In the genomic region with DNA sequence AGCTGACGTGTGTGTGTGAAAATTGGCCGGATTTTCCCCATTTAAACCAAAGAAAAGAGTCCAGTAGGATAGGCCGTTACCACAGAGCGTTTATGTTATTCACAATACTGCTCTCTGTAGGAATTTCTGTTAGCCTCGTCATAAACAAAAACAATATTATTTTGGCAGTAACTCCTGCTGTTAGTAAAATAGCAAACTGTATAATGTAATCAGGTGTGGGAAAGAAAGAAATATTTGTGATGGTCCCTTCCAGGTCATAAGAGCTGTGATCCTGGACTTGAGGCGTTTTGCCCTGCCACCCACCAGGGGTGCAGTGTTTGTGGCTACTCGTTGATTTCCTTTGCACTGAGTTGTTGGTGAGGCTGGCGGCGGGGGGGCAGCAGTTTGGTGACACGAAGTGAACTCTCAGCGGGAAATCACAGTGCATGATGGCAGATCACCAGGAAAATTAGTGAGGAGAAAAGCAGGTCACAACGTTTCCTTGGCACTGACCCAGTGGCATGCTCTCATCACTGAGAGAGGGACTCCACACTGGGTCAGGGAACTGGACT, we compare ENCODE assay signal across 8 cellular contexts. TPM values are rescaled to one million over a fixed set of nuclear protein-coding genes. Genes with fewer than 3 reads are reported as not detected.
A peak's percentile ranks its signal among the peaks of the same experiment; 100 is the strongest.
DNase-seq lines count a peak whose midpoint lies in the region; ATAC-seq and TF ChIP-seq lines count a peak whose summit lies in the region.

No MANE protein-coding gene starts in this region.

- DNase-seq in GM23338 (ENCODE audit: low spot score), result peak; percentile 34
- no peak for DNase-seq in Panc1 (ENCODE audit: low read depth, low spot score)
- DNase-seq in SJCRH30, result no peak
- DNase-seq in T-helper 9 cell, result no peak

- 0 out of 3 replicates have a peak, but pooled peaks cover 2% of the 10 kb centered on the region for H3K9me3 Mint-ChIP-seq in GM23338

- no peak overlapping the region for H2AFZ ChIP-seq in GM23338

- H3K79me2 ChIP-seq in GM23338 (replicated peaks; ENCODE audit: insufficient read depth), result peaks cover 6% of the 10 kb centered on the region; the same call in 1 of the 2 replicates

- peak overlapping the region; percentile 61 for H3K4me2 ChIP-seq in GM23338

- H3K4me1 ChIP-seq in GM23338 (ENCODE audit: insufficient read depth) (peaks cover 21% of the 10 kb centered on the region), Panc1 (ENCODE audit: control insufficient read depth, insufficient read depth, low read length) (peaks cover 49% of the 10 kb centered on the region), iPS-18a (ENCODE audit: control insufficient read depth, low read depth, low read length) (peaks cover 25% of the 10 kb centered on the region), SJCRH30 (0 out of 2 replicates have a peak, but pooled peaks cover 2% of the 10 kb centered on the region)

- 0 out of 2 replicates have a peak, but pooled peaks cover 4% of the 10 kb centered on the region for H3K9me2 ChIP-seq in GM23338 (ENCODE audit: insufficient read depth)

- no peak for ATAC-seq in GM23338
- ATAC-seq in Panc1, result no peak
- ATAC-seq in HG02642 (IDR thresholded peaks at IDR 0.05; ENCODE audit: poor library complexity, unreplicated experiment), result no peak
- no peak for ATAC-seq in HG03175 (IDR thresholded peaks at IDR 0.05; ENCODE audit: unreplicated experiment)

- H3K27me3 Mint-ChIP-seq in GM23338 (ENCODE audit: insufficient read depth, low read depth, poor library complexity), result peaks cover 13% of the 10 kb centered on the region

- intact Hi-C loops in Panc1 (cut with micrococcal nuclease; ENCODE audit: unreplicated experiment), result loop anchor here (1.0 to 2.0 kb wide), 2 partner anchors 135 to 171 kb away; no protein-coding TSS in a partner anchor

- H3K36me3 Mint-ChIP-seq in GM23338 (ENCODE audit: low read depth), result peaks cover 3% of the 10 kb centered on the region

- POLR2A ChIA-PET in Panc1 (lab: Charles Lee), result no interaction called here

- no TSS peak for BruUV-seq in Panc1 (replicated peaks; lab: Mats Ljungman, UMichigan)

- H3K27ac Mint-ChIP-seq in GM23338, result no peak overlapping the region

- peak overlapping the region; percentile 44 for H3K4me3 Mint-ChIP-seq in GM23338

- H3F3A ChIP-seq in GM23338 (replicated peaks; ENCODE audit: low read depth), result no peaks in the 10 kb centered on the region

- in situ Hi-C loops in Panc1 (cut with HindIII; ENCODE audit: low pct_unique_long_range_greater_than_20kb, low sequenced_read_pairs), result no loop called here

- no peak overlapping the region for H3K27ac ChIP-seq in GM23338 (ENCODE audit: low read depth)
- H3K27ac ChIP-seq in Panc1 (ENCODE audit: low read length), result peak overlapping the region; percentile 91
- H3K27ac ChIP-seq in iPS-18a (ENCODE audit: low read length), result no peak overlapping the region
- no peak overlapping the region for H3K27ac ChIP-seq in skin epidermis
- H3K27ac ChIP-seq in SJCRH30, result no peak overlapping the region

- CTCF ChIA-PET in Panc1 (lab: Charles Lee), result interaction anchor here (0.6 to 1.2 kb wide), 3 partner anchors 68 to 131 kb away, joined by 3 to 6 read pairs (median 4); no protein-coding TSS in a partner anchor

- H3K4me1 Mint-ChIP-seq in GM23338, result peaks cover 36% of the 10 kb centered on the region

- no peaks in the 10 kb centered on the region; the same call in 1 of the 2 replicates for H4K20me1 ChIP-seq in GM23338 (replicated peaks; ENCODE audit: insufficient read depth)

- H3K27me3 ChIP-seq in GM23338 (ENCODE audit: insufficient read depth) (peaks cover 6% of the 10 kb centered on the region; the same call in 1 of the 2 replicates), Panc1 (ENCODE audit: control insufficient read depth, insufficient read depth, low read length) (no peaks in the 10 kb centered on the region), iPS-18a (ENCODE audit: control insufficient read depth, insufficient read depth, low read length) (peaks cover 9% of the 10 kb centered on the region), SJCRH30 (no peaks in the 10 kb centered on the region)

- no peaks in the 10 kb centered on the region for H3K9me3 ChIP-seq in Panc1 (ENCODE audit: control insufficient read depth, insufficient read depth, low read depth, low read length)
- no peaks in the 10 kb centered on the region for H3K9me3 ChIP-seq in iPS-18a (ENCODE audit: control insufficient read depth, low read depth, low read length)
- H3K9me3 ChIP-seq in SJCRH30 (replicated peaks), result no peaks in the 10 kb centered on the region

- 0 out of 4 replicates have a peak, but pooled peaks of 1 of the 2 experiments have one; percentile 13 for TF ChIP-seq CTCF in GM23338 (conservative IDR thresholded peaks at IDR 0.05; ENCODE audit: low read depth in 2 of 2)
- peak; percentile 17 for TF ChIP-seq CTCF in Panc1 (IDR thresholded peaks at IDR 0.05)

- H3K4me3 ChIP-seq in GM23338 (peak overlapping the region; percentile 8; the same call in 1 of the 2 replicates), Panc1 (ENCODE audit: low read depth in 2 of 2, low read length in 2 of 2) (peak overlapping the region; percentile 78 to 96), iPS-18a (ENCODE audit: low read length) (peak overlapping the region; percentile 9), skin epidermis (peak overlapping the region in 4 of 7 experiments; percentile 7 to 19 (median 14)), SJCRH30 (no peak overlapping the region)

- no peak overlapping the region for H3K9ac ChIP-seq in iPS-18a (ENCODE audit: low read length)

- H3K36me3 ChIP-seq in GM23338 (ENCODE audit: insufficient read depth) (no peaks in the 10 kb centered on the region), Panc1 (ENCODE audit: control insufficient read depth, insufficient read depth, low read length) (0 out of 2 replicates have a peak, but pooled peaks cover 4% of the 10 kb centered on the region), iPS-18a (ENCODE audit: control insufficient read depth, low read depth, low read length) (no peaks in the 10 kb centered on the region), SJCRH30 (no peaks in the 10 kb centered on the region)

TF ChIP-seq in GM23338, 12 proteins besides CTCF, POLR2A, EP300 and RAD21 (continues in another document):
- TF ChIP-seq, protein P1, sequence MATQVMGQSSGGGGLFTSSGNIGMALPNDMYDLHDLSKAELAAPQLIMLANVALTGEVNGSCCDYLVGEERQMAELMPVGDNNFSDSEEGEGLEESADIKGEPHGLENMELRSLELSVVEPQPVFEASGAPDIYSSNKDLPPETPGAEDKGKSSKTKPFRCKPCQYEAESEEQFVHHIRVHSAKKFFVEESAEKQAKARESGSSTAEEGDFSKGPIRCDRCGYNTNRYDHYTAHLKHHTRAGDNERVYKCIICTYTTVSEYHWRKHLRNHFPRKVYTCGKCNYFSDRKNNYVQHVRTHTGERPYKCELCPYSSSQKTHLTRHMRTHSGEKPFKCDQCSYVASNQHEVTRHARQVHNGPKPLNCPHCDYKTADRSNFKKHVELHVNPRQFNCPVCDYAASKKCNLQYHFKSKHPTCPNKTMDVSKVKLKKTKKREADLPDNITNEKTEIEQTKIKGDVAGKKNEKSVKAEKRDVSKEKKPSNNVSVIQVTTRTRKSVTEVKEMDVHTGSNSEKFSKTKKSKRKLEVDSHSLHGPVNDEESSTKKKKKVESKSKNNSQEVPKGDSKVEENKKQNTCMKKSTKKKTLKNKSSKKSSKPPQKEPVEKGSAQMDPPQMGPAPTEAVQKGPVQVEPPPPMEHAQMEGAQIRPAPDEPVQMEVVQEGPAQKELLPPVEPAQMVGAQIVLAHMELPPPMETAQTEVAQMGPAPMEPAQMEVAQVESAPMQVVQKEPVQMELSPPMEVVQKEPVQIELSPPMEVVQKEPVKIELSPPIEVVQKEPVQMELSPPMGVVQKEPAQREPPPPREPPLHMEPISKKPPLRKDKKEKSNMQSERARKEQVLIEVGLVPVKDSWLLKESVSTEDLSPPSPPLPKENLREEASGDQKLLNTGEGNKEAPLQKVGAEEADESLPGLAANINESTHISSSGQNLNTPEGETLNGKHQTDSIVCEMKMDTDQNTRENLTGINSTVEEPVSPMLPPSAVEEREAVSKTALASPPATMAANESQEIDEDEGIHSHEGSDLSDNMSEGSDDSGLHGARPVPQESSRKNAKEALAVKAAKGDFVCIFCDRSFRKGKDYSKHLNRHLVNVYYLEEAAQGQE (IDR thresholded peaks at IDR 0.05; ENCODE audit: unreplicated experiment), result no peak
- TF ChIP-seq NANOG (IDR thresholded peaks at IDR 0.05; ENCODE audit: borderline replicate concordance), result no peak
- TF ChIP-seq, protein P2, sequence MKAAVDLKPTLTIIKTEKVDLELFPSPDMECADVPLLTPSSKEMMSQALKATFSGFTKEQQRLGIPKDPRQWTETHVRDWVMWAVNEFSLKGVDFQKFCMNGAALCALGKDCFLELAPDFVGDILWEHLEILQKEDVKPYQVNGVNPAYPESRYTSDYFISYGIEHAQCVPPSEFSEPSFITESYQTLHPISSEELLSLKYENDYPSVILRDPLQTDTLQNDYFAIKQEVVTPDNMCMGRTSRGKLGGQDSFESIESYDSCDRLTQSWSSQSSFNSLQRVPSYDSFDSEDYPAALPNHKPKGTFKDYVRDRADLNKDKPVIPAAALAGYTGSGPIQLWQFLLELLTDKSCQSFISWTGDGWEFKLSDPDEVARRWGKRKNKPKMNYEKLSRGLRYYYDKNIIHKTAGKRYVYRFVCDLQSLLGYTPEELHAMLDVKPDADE (IDR thresholded peaks at IDR 0.05), result no peak
- no peak for TF ChIP-seq EZH2 (IDR thresholded peaks at IDR 0.05; ENCODE audit: low read depth, unreplicated experiment)
- no peak for TF ChIP-seq STAT1 (IDR thresholded peaks at IDR 0.05; ENCODE audit: unreplicated experiment)

RNA-seq across cellular contexts. Expression of a gene that starts 2.8 kb away (rescaled TPM):
- total RNA-seq in GM23338 (2014; rRNA removed; shearing (Covaris generic)), result 12.4 and 17.1 TPM in 2 replicates
- polyA plus RNA-seq in GM23338 (2016; fragmentation: Nextera tagmentation; extraction: Ambion mirVana), result 4.1 and 6.0 TPM in 2 replicates
- total RNA-seq in Panc1 (2021; ENCODE audit: unreplicated experiment), result 48.0 TPM
- polyA plus RNA-seq in Panc1 (2012; ENCODE audit: insufficient read length), result 87.5 TPM
- 0.84 and 0.93 TPM in 2 replicates for total RNA-seq in SJCRH30 (2014; rRNA removed; shearing (Covaris generic))
